In the genomic region with DNA sequence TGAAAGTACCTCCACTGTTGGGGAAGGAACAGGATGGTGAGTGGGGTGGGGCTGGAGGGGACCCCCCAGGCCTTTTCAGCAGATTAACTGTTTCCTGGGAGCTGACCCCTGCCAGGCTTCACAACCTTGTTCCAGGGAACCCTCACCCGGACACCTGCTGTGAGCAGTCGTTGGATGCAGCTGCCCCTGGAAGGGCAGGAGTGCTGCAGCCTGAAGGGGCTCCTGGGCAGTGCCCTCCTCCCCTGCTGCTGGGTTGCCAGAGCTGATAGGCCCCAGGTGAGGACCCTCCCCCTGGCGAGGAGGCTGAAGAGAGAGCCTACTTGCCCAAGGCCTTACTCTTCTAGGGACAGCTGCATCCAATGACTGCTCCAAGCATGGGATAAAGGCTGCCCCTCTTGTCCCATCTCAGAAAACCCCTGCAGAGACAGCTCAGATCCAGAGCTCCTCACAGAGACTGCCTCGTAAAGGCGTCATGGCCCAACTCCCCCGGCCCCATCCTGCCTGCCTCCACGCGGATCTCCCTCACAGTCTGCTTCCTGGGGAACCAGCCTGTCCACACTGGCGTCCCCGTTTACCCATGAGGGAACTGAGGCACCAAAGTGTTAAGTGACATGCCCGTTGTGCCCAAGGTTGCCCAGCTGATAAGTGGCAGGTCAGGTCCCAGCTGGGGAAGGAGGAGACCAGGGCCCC, we compare ENCODE assay signal across 24 cellular contexts.
DNase-seq lines count a peak whose midpoint lies in the region; ATAC-seq and TF ChIP-seq lines count a peak whose summit lies in the region.
"Had no signal": no experiment of that assay in that cellular context is flagged by ENCODE, and none has a peak within 500 bp of the region (broad histone marks: within the 10 kb centered on the region; RNA-seq: fewer than 3 reads in every experiment).

No MANE protein-coding gene starts in this region.

- no peaks in the 10 kb centered on the region for H3K36me3 ChIP-seq in mesendoderm (ENCODE audit: control insufficient read depth, insufficient read depth, low read length)
- H3K36me3 ChIP-seq: BLaER1, MG63 had no signal

- no peaks in the 10 kb centered on the region for H3K79me2 ChIP-seq in mesendoderm (ENCODE audit: control insufficient read depth, insufficient read depth, low read length)

- H3K4me1 Mint-ChIP-seq in chondrocyte (ENCODE audit: low read depth): peaks cover 6% of the 10 kb centered on the region

- no peak overlapping the region for H4K8ac ChIP-seq in mesendoderm (ENCODE audit: low read depth, low read length)

- H3K9me3 Mint-ChIP-seq in chondrocyte (ENCODE audit: low read depth): no peaks in the 10 kb centered on the region
- H3K9me3 Mint-ChIP-seq: CD4-positive, alpha-beta T cell had no signal

- DNase-seq in activated effector memory CD4-positive, alpha-beta T cell treated with anti-CD3 and anti-CD28 coated beads, Interleukin-2, amount 50 U/mL, for 16 hours: peak; percentile 58
- DNase-seq in activated effector memory CD4-positive, alpha-beta T cell treated with Interleukin-2 at 50 U/mL for 16 hours: no peak
- peak; percentile 9 for DNase-seq in 8988T
- DNase-seq in chondrocyte (ENCODE audit: low spot score): peak; percentile 78
- DNase-seq in mesendoderm: peak; percentile 58
- DNase-seq in AG08396 (ENCODE audit: low spot score): no peak
- no peak for DNase-seq in NCI-H2107 treated with DMSO at 0.1 percent for 48 hours (lab: John Stamatoyannopoulos, UW; ENCODE audit: unreplicated experiment)
- DNase-seq: ACHN; CD4-positive, alpha-beta T cell; H7; IMR-90; KG1; MG63; NCI-H2029 treated with DMSO at 0.1 percent for 48 hours; NCI-H2171; NCI-H226; NCI-H510A; NCI-H69; SK-N-SH had no signal

- H3K4ac ChIP-seq in mesendoderm (ENCODE audit: low read depth, low read length): no peak overlapping the region

- no peak overlapping the region for H3K4me3 Mint-ChIP-seq in chondrocyte (ENCODE audit: unreplicated experiment)
- H3K4me3 Mint-ChIP-seq: CD4-positive, alpha-beta T cell had no signal

- TF ChIP-seq CTCF in chondrocyte (IDR thresholded peaks at IDR 0.05): no peak

- no peak overlapping the region for H3K4me2 ChIP-seq in mesendoderm (ENCODE audit: low read length)
- H3K4me2 ChIP-seq: BLaER1, SK-N-SH had no signal

- H2BK15ac ChIP-seq in mesendoderm (replicated peaks; ENCODE audit: low read depth): no peak overlapping the region

- H3K56ac ChIP-seq in mesendoderm (ENCODE audit: low read length): no peak overlapping the region

- H3K4me3 ChIP-seq in mesendoderm (ENCODE audit: low read length): no peak overlapping the region
- H3K4me3 ChIP-seq: BLaER1, MG63 had no signal

- no peak for ATAC-seq in HG02571 (IDR thresholded peaks at IDR 0.05; ENCODE audit: unreplicated experiment)
- ATAC-seq: Panc1 had no signal

- no CpG with 5 or more reads among the region's 11 CpGs for WGBS in mesendoderm (ENCODE audit: extremely low coverage, insufficient coverage, low lambda C conversion rate)

- no peaks in the 10 kb centered on the region for H3K36me3 Mint-ChIP-seq in chondrocyte (ENCODE audit: low read depth)

- H3K27me3 Mint-ChIP-seq in chondrocyte (ENCODE audit: low read depth): peaks cover 25% of the 10 kb centered on the region

- no peaks in the 10 kb centered on the region for H3K79me1 ChIP-seq in mesendoderm (ENCODE audit: low read length)

- H4K5ac ChIP-seq in mesendoderm (ENCODE audit: low read length): no peak overlapping the region

- H3K23ac ChIP-seq in mesendoderm (ENCODE audit: low read length): no peak overlapping the region

- peaks cover under 1% of the 10 kb centered on the region for H3K27me3 ChIP-seq in mesendoderm (ENCODE audit: insufficient read depth, low read length, poor library complexity)

- no peak overlapping the region for H2AK5ac ChIP-seq in mesendoderm (ENCODE audit: low read length)

- no peak overlapping the region for H3K18ac ChIP-seq in mesendoderm (ENCODE audit: low read length)

- no peak overlapping the region for H3K9ac ChIP-seq in mesendoderm (ENCODE audit: low read length)
- H3K9ac ChIP-seq: BLaER1, SK-N-SH had no signal

- H2BK5ac ChIP-seq in mesendoderm (ENCODE audit: low read length): no peak overlapping the region

- no peak overlapping the region for H3K27ac Mint-ChIP-seq in chondrocyte (ENCODE audit: unreplicated experiment)
- H3K27ac Mint-ChIP-seq: CD4-positive, alpha-beta T cell had no signal

- no peak overlapping the region for H2BK120ac ChIP-seq in mesendoderm (ENCODE audit: low read depth, low read length)

- no peak overlapping the region for H3K27ac ChIP-seq in mesendoderm (ENCODE audit: low read depth, low read length)
- H3K27ac ChIP-seq: 22Rv1, BLaER1, RWPE1 had no signal

- peaks cover 4% of the 10 kb centered on the region for H3K4me1 ChIP-seq in mesendoderm (ENCODE audit: control insufficient read depth, low read depth, low read length)
- H3K4me1 ChIP-seq: BLaER1 had no signal

Comparison
In these comparisons a context has a peak if more than half of its experiments do, and no peak if none do; other contexts are left out.
1. DNase-seq: peak in activated effector memory CD4-positive, alpha-beta T cell treated with anti-CD3 and anti-CD28 coated beads, Interleukin-2, amount 50 U/mL, for 16 hours (single experiment), 8988T (single experiment), chondrocyte (single experiment) and mesendoderm (single experiment); none in activated effector memory CD4-positive, alpha-beta T cell treated with Interleukin-2 at 50 U/mL for 16 hours (single experiment), AG08396 (single experiment) and NCI-H2107 treated with DMSO at 0.1 percent for 48 hours (single experiment).